13 cellular contexts compared by ENCODE assay signal in the genomic region with DNA sequence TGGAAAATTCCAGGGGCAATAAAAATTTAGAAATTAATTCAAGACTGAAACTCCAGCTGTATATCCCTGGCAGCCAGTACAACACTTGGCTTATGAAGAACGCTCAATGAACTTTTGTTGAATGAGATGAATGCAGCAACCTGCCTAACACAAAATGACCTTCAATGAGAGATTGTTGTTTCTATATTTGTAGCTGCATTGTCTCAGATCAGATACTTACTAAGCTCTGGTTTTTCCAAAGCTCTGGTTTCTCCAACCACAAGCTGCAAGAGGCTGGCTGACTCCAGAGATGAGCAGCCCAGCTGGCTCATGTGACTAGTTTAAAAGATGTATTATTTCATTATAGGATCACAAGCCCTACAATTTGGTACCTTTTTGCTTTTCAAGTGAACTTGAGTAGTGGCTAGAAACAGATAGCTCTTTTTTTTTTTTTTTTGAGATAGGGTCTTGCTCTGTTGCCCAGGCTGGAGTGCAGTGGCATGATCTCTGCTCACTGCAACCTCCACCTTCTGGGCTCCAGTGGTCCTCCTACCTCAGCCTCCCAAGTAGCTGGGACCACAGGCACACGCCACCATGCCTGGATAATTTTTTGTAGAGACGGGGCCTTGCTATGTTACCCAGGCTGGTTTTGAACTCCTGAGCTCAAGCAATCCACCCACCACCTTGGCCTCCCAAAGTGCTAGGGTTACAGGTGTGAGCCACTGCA. TPM values are rescaled to one million over a fixed set of nuclear protein-coding genes. Genes with fewer than 3 reads are reported as not detected.
DNase-seq lines count a peak whose midpoint lies in the region; ATAC-seq and TF ChIP-seq lines count a peak whose summit lies in the region.
"Had no signal": no experiment of that assay in that cellular context is flagged by ENCODE, and none has a peak within 500 bp of the region (broad histone marks: within the 10 kb centered on the region; RNA-seq: fewer than 3 reads in every experiment).

No MANE protein-coding gene starts in this region.

- no peak overlapping the region for H3K4me3 Mint-ChIP-seq in activated CD4-positive, alpha-beta T cell treated with anti-CD3 and anti-CD28 coated beads for 36 hours
- H3K4me3 Mint-ChIP-seq in activated CD4-positive, alpha-beta T cell treated with anti-CD3 and anti-CD28 coated beads, Interleukin-2, amount 10 ng/mL, durations not matched to agents 24 days and 14 days, result no peak overlapping the region
- H3K4me3 Mint-ChIP-seq in glutamatergic neuron (ENCODE audit: unreplicated experiment), result no peak overlapping the region
- H3K4me3 Mint-ChIP-seq: type B pancreatic cell had no signal

- H3K4me1 ChIP-seq in left lung, result peaks cover 9 to 13% of the 10 kb centered on the region in 2 donors
- peaks cover 29% of the 10 kb centered on the region for H3K4me1 ChIP-seq in testis

- 75 to 91% methylated on average over 3 of the region's 3 CpGs for WGBS in testis, 2 donors

- H3K36me3 ChIP-seq in left lung (no peaks in the 10 kb centered on the region), testis (ENCODE audit: low read depth, missing control alignments) (no peaks in the 10 kb centered on the region)
- H3K36me3 ChIP-seq: WERI-Rb-1 had no signal

- in situ Hi-C loops in G401 (cut with HindIII; ENCODE audit: low sequenced_read_pairs), result no loop called here

- H3K4me1 Mint-ChIP-seq in activated CD4-positive, alpha-beta T cell treated with anti-CD3 and anti-CD28 coated beads for 36 hours, result peaks cover 4% of the 10 kb centered on the region
- H3K4me1 Mint-ChIP-seq in activated CD4-positive, alpha-beta T cell treated with anti-CD3 and anti-CD28 coated beads, Interleukin-2, amount 10 ng/mL, durations not matched to agents 24 days and 14 days, result peaks cover 15% of the 10 kb centered on the region
- H3K4me1 Mint-ChIP-seq in glutamatergic neuron (ENCODE audit: low read depth, unreplicated experiment), result peaks cover 5% of the 10 kb centered on the region

- H3K9me3 ChIP-seq in left lung, result no peaks in the 10 kb centered on the region
- H3K9me3 ChIP-seq in testis, result no peaks in the 10 kb centered on the region

- POLR2A ChIA-PET in activated CD4-positive, alpha-beta T cell treated with anti-CD3 and anti-CD28 coated beads for 36 hours (lab: Charles Lee), result interaction anchor here (0.6 kb wide), 1 partner anchor 79 kb away, joined by 3 read pairs; no protein-coding TSS in a partner anchor

- H3K27me3 Mint-ChIP-seq in activated CD4-positive, alpha-beta T cell treated with anti-CD3 and anti-CD28 coated beads for 36 hours, result no peaks in the 10 kb centered on the region
- H3K27me3 Mint-ChIP-seq in activated CD4-positive, alpha-beta T cell treated with anti-CD3 and anti-CD28 coated beads, Interleukin-2, amount 10 ng/mL, durations not matched to agents 24 days and 14 days, result peaks cover 4% of the 10 kb centered on the region
- H3K27me3 Mint-ChIP-seq in glutamatergic neuron (ENCODE audit: unreplicated experiment), result peaks cover 2% of the 10 kb centered on the region
- H3K27me3 Mint-ChIP-seq: type B pancreatic cell had no signal

- peak; percentile 49 for ATAC-seq in activated CD4-positive, alpha-beta T cell treated with anti-CD3 and anti-CD28 coated beads for 36 hours
- peak; percentile 12 for ATAC-seq in left lung
- no peak for ATAC-seq in GM18868 (IDR thresholded peaks at IDR 0.05; ENCODE audit: unreplicated experiment)

- no peaks in the 10 kb centered on the region for H3K9me3 Mint-ChIP-seq in activated CD4-positive, alpha-beta T cell treated with anti-CD3 and anti-CD28 coated beads for 36 hours (ENCODE audit: low read depth)
- H3K9me3 Mint-ChIP-seq in activated CD4-positive, alpha-beta T cell treated with anti-CD3 and anti-CD28 coated beads, Interleukin-2, amount 10 ng/mL, durations not matched to agents 24 days and 14 days, result no peaks in the 10 kb centered on the region
- no peaks in the 10 kb centered on the region for H3K9me3 Mint-ChIP-seq in glutamatergic neuron (ENCODE audit: unreplicated experiment)
- H3K9me3 Mint-ChIP-seq: type B pancreatic cell had no signal

- no peak overlapping the region for H3K27ac Mint-ChIP-seq in activated CD4-positive, alpha-beta T cell treated with anti-CD3 and anti-CD28 coated beads for 36 hours
- no peak overlapping the region for H3K27ac Mint-ChIP-seq in activated CD4-positive, alpha-beta T cell treated with anti-CD3 and anti-CD28 coated beads, Interleukin-2, amount 10 ng/mL, durations not matched to agents 24 days and 14 days
- no peak overlapping the region for H3K27ac Mint-ChIP-seq in glutamatergic neuron (ENCODE audit: unreplicated experiment)

- intact Hi-C loops in activated CD4-positive, alpha-beta T cell treated with anti-CD3 and anti-CD28 coated beads for 36 hours (cut with DNase I, micrococcal nuclease), result loop anchor here in 1 of 2 experiments (2.0 kb wide), 1 partner anchor 113 kb away; no protein-coding TSS in a partner anchor
- intact Hi-C loops in activated CD4-positive, alpha-beta T cell treated with anti-CD3 and anti-CD28 coated beads, Interleukin-2, amount 10 ng/mL, durations not matched to agents 24 days and 14 days (cut with micrococcal nuclease), result loop anchor here (5.0 kb wide), 1 partner anchor 100 kb away; a partner anchor contains a TSS
- intact Hi-C loops in left lung (cut with DNase I), result loop anchor here in 1 of 2 donors (5.0 kb wide), 1 partner anchor 100 kb away; a partner anchor contains a TSS
- intact Hi-C loops in testis (cut with DNase I; ENCODE audit: low total_unique reads), result loop anchor here (10.0 kb wide), 1 partner anchor 107 kb away; no protein-coding TSS in a partner anchor

- CTCF ChIA-PET in activated CD4-positive, alpha-beta T cell treated with anti-CD3 and anti-CD28 coated beads for 36 hours (lab: Charles Lee), result interaction anchor here (0.5 to 4.2 kb wide), 9 partner anchors 9 to 419 kb away, joined by 3 to 25 read pairs (median 4); no protein-coding TSS in a partner anchor

- H3K27me3 ChIP-seq in left lung, result no peaks in the 10 kb centered on the region
- H3K27me3 ChIP-seq in testis, result no peaks in the 10 kb centered on the region

- H3K36me3 Mint-ChIP-seq in activated CD4-positive, alpha-beta T cell treated with anti-CD3 and anti-CD28 coated beads for 36 hours (ENCODE audit: low read depth), result no peaks in the 10 kb centered on the region
- H3K36me3 Mint-ChIP-seq in activated CD4-positive, alpha-beta T cell treated with anti-CD3 and anti-CD28 coated beads, Interleukin-2, amount 10 ng/mL, durations not matched to agents 24 days and 14 days (ENCODE audit: low read depth), result no peaks in the 10 kb centered on the region
- H3K36me3 Mint-ChIP-seq in glutamatergic neuron (ENCODE audit: unreplicated experiment), result no peaks in the 10 kb centered on the region
- H3K36me3 Mint-ChIP-seq: type B pancreatic cell had no signal

- TF ChIP-seq POLR2A in testis (IDR thresholded peaks at IDR 0.05), result no peak

- H3K27ac ChIP-seq in left lung, result peak overlapping the region in 1 of 2 donors; percentile 42
- H3K27ac ChIP-seq in testis, result peak overlapping the region; percentile 40 to 85
- H3K27ac ChIP-seq: WERI-Rb-1 had no signal

- H3K4me3 ChIP-seq in left lung (no peak overlapping the region), testis (no peak overlapping the region)

- DNase-seq in activated CD4-positive, alpha-beta T cell treated with anti-CD3 and anti-CD28 coated beads for 36 hours, result peak; percentile 9
- no peak for DNase-seq in activated CD4-positive, alpha-beta T cell treated with anti-CD3 and anti-CD28 coated beads, Interleukin-2, amount 10 ng/mL, durations not matched to agents 24 days and 14 days
- DNase-seq in astrocyte of the hippocampus (ENCODE audit: low read depth, low spot score), result peak; percentile 39
- DNase-seq in left lung, result no peak
- DNase-seq in testis, result peak; percentile 61
- DNase-seq in G401 (ENCODE audit: low spot score), result no peak
- DNase-seq in glutamatergic neuron, result no peak
- DNase-seq: activated gamma-delta T cell; OCI-M1; stimulated activated CD4-positive, alpha-beta T cell treated with anti-CD3 and anti-CD28 coated beads, Interleukin-1b, Interleukin-23, amount 100 ng/mL, for 48 hours; WERI-Rb-1 had no signal

- TF ChIP-seq CTCF in left lung (IDR thresholded peaks at IDR 0.05), result no peak
- no peak for TF ChIP-seq CTCF in testis (IDR thresholded peaks at IDR 0.05)
- TF ChIP-seq CTCF in glutamatergic neuron (IDR thresholded peaks at IDR 0.05; ENCODE audit: partially characterized antibody, unreplicated experiment), result no peak

RNA-seq across cellular contexts. Expression of a gene that starts 57.4 kb away (rescaled TPM):
- 10 to 100 TPM; 35.9 to 42.4 TPM for total RNA-seq in activated CD4-positive, alpha-beta T cell treated with anti-CD3 and anti-CD28 coated beads for 36 hours
- 54.5 and 65.6 TPM in 2 replicates for total RNA-seq in activated CD4-positive, alpha-beta T cell treated with anti-CD3 and anti-CD28 coated beads, Interleukin-2, amount 10 ng/mL, durations not matched to agents 24 days and 14 days
- total RNA-seq in left lung (10 to 100 TPM; 18.8 to 32.4 TPM), testis (10 to 100 TPM; 24.6 to 26.8 TPM), glutamatergic neuron (ENCODE audit: unreplicated experiment) (30.7 TPM)
- 20.0 TPM for polyA plus RNA-seq in testis (ENCODE audit: insufficient read depth, low read depth, low replicate concordance)
- 53.5 and 54.2 TPM in 2 replicates for total RNA-seq in G401 (2014; rRNA removed; shearing (Covaris generic))

Comparison
In these comparisons a context has a peak if more than half of its experiments do, and no peak if none do; other contexts are left out.
1. DNase-seq: peak in activated CD4-positive, alpha-beta T cell treated with anti-CD3 and anti-CD28 coated beads for 36 hours (single experiment), astrocyte of the hippocampus (single experiment) and testis (single experiment); none in activated CD4-positive, alpha-beta T cell treated with anti-CD3 and anti-CD28 coated beads, Interleukin-2, amount 10 ng/mL, durations not matched to agents 24 days and 14 days (single experiment), left lung (0 of 2), G401 (single experiment) and glutamatergic neuron (single experiment).